In the genomic region with DNA sequence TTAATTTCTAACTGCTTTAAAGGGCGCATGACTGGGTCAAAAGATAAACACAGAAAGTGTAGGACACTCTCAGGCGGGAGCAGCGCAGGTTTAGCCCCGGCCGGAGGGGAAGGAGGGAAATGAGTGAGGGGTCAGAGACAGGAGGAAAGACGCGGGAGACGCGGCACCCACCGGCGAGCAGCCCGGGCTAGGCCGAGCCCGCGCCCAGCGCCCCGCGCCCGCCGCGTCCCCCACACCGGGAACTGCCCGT, we compare ENCODE assay signal across 8 cellular contexts. TPM values are rescaled to one million over a fixed set of nuclear protein-coding genes. Genes with fewer than 3 reads are reported as not detected.
DNase-seq lines count a peak whose midpoint lies in the region; ATAC-seq and TF ChIP-seq lines count a peak whose summit lies in the region.

No MANE protein-coding gene starts in this region.

- WGBS in urinary bladder, result under 1% methylated on average over 23 of the region's 23 CpGs

- intact Hi-C loops in lower lobe of right lung (cut with DNase I), result no loop called here

- DNase-seq in GM12864 (ENCODE audit: low read depth) (no peak), lower lobe of right lung (no peak), NCI-H2196 (lab: John Stamatoyannopoulos, UW; ENCODE audit: unreplicated experiment) (no peak)
- DNase-seq in stimulated activated CD4-positive, alpha-beta T cell treated with anti-CD3 and anti-CD28 coated beads, Interleukin-1b, Interleukin-23, amount 100 ng/mL, for 48 hours, result no peak

- peak overlapping the region; percentile 90 for H3K4me3 ChIP-seq in GM12864 (ENCODE audit: low read depth, low read length)
- H3K4me3 ChIP-seq in lower lobe of right lung, result peak overlapping the region; percentile 67
- peak overlapping the region; percentile 90 for H3K4me3 ChIP-seq in urinary bladder (ENCODE audit: low read depth, low read length)

- no peaks in the 10 kb centered on the region for H3K9me3 ChIP-seq in lower lobe of right lung

- TF ChIP-seq CTCF in GM12864 (IDR thresholded peaks at IDR 0.05; ENCODE audit: low read depth, low read length, missing control alignments) (no peak), lower lobe of right lung (IDR thresholded peaks at IDR 0.05) (no peak)

- H3K4me1 ChIP-seq in lower lobe of right lung (peaks cover 35% of the 10 kb centered on the region), urinary bladder (ENCODE audit: insufficient read depth) (no peaks in the 10 kb centered on the region)

- ATAC-seq in HG02981 (IDR thresholded peaks at IDR 0.05; ENCODE audit: unreplicated experiment) (peak; percentile 28), lower lobe of right lung (peak in 1 of 2 donors; percentile 26), HG02840 (IDR thresholded peaks at IDR 0.05; ENCODE audit: low FRiP score, unreplicated experiment) (no peak)

- H3K27ac ChIP-seq in angular gyrus (ENCODE audit: low read depth, low read length) (peak overlapping the region; percentile 84), lower lobe of right lung (peak overlapping the region; percentile 86), urinary bladder (ENCODE audit: low read depth) (peak overlapping the region; percentile 75)

- H3K27me3 ChIP-seq in lower lobe of right lung (ENCODE audit: low read depth), result no peaks in the 10 kb centered on the region

- H3K36me3 ChIP-seq in lower lobe of right lung (no peaks in the 10 kb centered on the region), urinary bladder (ENCODE audit: insufficient read depth) (no peaks in the 10 kb centered on the region)

RNA-seq across cellular contexts. Expression of a gene that starts 0.6 kb away (rescaled TPM):
- total RNA-seq in lower lobe of right lung, result 12.1 TPM
- total RNA-seq in urinary bladder, result 39.2 TPM
- 3.6 TPM for polyA plus RNA-seq in urinary bladder
